ENCODE assay signal across 8 cellular contexts in genomic region chr1:31954607-31955283, GRCh38. TPM values are rescaled to one million over a fixed set of nuclear protein-coding genes. Genes with fewer than 3 reads are reported as not detected.
DNase-seq lines count a peak whose midpoint lies in the region; ATAC-seq and TF ChIP-seq lines count a peak whose summit lies in the region.

No MANE protein-coding gene starts in this region.

- 0% methylated on average over 2 of the region's 6 CpGs; no CpG with 5 or more reads in 1 of the 2 experiments for WGBS in IMR-90 (ENCODE audit: extremely low coverage in 2 of 2, insufficient read length in 1 of 2), 2 experiments
- 19 to 44% (median 28%) methylated on average over 5 to 6 of the region's 6 CpGs for WGBS in adrenal gland, 4 donors

- peak overlapping the region; percentile 100 for H4K91ac ChIP-seq in IMR-90 (ENCODE audit: insufficient read depth, low read depth, low read length)

- H4K20me1 ChIP-seq in IMR-90 (ENCODE audit: insufficient read depth, low read length): no peaks in the 10 kb centered on the region

- no peak overlapping the region for H3K4me3 ChIP-seq in AG10803 (ENCODE audit: low read length)
- no peak overlapping the region for H3K4me3 ChIP-seq in IMR-90 (ENCODE audit: insufficient read depth, low read depth, low read length)
- H3K4me3 ChIP-seq in adrenal gland: no peak overlapping the region
- H3K4me3 ChIP-seq in left ventricle myocardium inferior: peak overlapping the region; percentile 1
- no peak overlapping the region for H3K4me3 ChIP-seq in WERI-Rb-1 (ENCODE audit: low read depth, low read length)

- intact Hi-C loops in IMR-90 (cut with micrococcal nuclease) (no loop called here), adrenal gland (cut with DNase I) (no loop called here), left ventricle myocardium inferior (cut with micrococcal nuclease) (no loop called here)

- CTCF ChIA-PET in IMR-90 (lab: Yijun Ruan, JAX): interaction anchor here (1.5 to 2.2 kb wide), 3 partner anchors 10 to 166 kb away, joined by 3 to 11 read pairs (median 7); partner anchors contain the start of gene PTP4A2

- TF ChIP-seq RAD21 in IMR-90 (IDR thresholded peaks at IDR 0.05; ENCODE audit: low read length): peak; percentile 23; the same call in 1 of the 2 replicates

- peak overlapping the region; percentile 99 for H2AK9ac ChIP-seq in IMR-90 (replicated peaks; ENCODE audit: low read depth, low read length, poor library complexity)

- H3K27me3 ChIP-seq in IMR-90 (ENCODE audit: control insufficient read depth, insufficient read depth, low read length): no peaks in the 10 kb centered on the region
- no peaks in the 10 kb centered on the region for H3K27me3 ChIP-seq in adrenal gland
- H3K27me3 ChIP-seq in left ventricle myocardium inferior (ENCODE audit: low read depth): no peaks in the 10 kb centered on the region
- H3K27me3 ChIP-seq in WERI-Rb-1 (ENCODE audit: insufficient read depth, low read depth, severe bottlenecking): no peaks in the 10 kb centered on the region

- H4K5ac ChIP-seq in IMR-90 (ENCODE audit: low read depth, low read length): peak overlapping the region; percentile 92

- peaks cover 24% of the 10 kb centered on the region for H3K9me1 ChIP-seq in IMR-90 (ENCODE audit: insufficient read depth, low read length)

- peak overlapping the region; percentile 98 for H3K18ac ChIP-seq in IMR-90 (ENCODE audit: low read depth, low read length)

- peak overlapping the region; percentile 100 for H2BK120ac ChIP-seq in IMR-90 (ENCODE audit: low read depth, low read length)

- H3K9ac ChIP-seq in IMR-90 (ENCODE audit: low read depth, low read length): peak overlapping the region; percentile 86

- TF ChIP-seq POLR2A in IMR-90 (IDR thresholded peaks at IDR 0.05; ENCODE audit: low read depth, low read length): peak; percentile 85; the same call in 1 of the 2 replicates
- TF ChIP-seq POLR2A in adrenal gland (IDR thresholded peaks at IDR 0.05): peak in 1 of 2 donors; percentile 29

- DNase-seq in AG10803 (ENCODE audit: low read depth): peak; percentile 96
- DNase-seq in IMR-90: peak; percentile 99
- peak; percentile 72 to 93 (median 86) for DNase-seq in adrenal gland
- DNase-seq in left ventricle myocardium inferior: peak; percentile 83
- peak; percentile 74 for DNase-seq in pulmonary artery endothelial cell (ENCODE audit: low read depth, low spot score)
- DNase-seq in WERI-Rb-1: no peak

- H3K27ac ChIP-seq in IMR-90 (ENCODE audit: insufficient read depth, low read length): peak overlapping the region; percentile 93
- peak overlapping the region; percentile 75 to 88 (median 86) for H3K27ac ChIP-seq in adrenal gland
- peak overlapping the region; percentile 95 for H3K27ac ChIP-seq in left ventricle myocardium inferior (replicated peaks)
- H3K27ac ChIP-seq in WERI-Rb-1: no peak overlapping the region

- peak overlapping the region; percentile 99 for H3K56ac ChIP-seq in IMR-90 (ENCODE audit: extremely low read depth, insufficient read depth, low read length)

- in situ Hi-C loops in IMR-90 (cut with MboI; ENCODE audit: low sequenced_read_pairs): no loop called here

- H3K79me1 ChIP-seq in IMR-90 (ENCODE audit: low read depth in 1 of 2, low read length in 2 of 2): peaks cover 4 to 28% of the 10 kb centered on the region in 2 experiments

- H3K9me3 ChIP-seq in IMR-90 (ENCODE audit: control insufficient read depth, insufficient read depth, low read length) (no peaks in the 10 kb centered on the region), adrenal gland (replicated peaks in 1 of 3) (no peaks in the 10 kb centered on the region), left ventricle myocardium inferior (replicated peaks) (no peaks in the 10 kb centered on the region), WERI-Rb-1 (ENCODE audit: severe bottlenecking) (no peaks in the 10 kb centered on the region)

- peak overlapping the region; percentile 85 for H2AFZ ChIP-seq in IMR-90 (replicated peaks; ENCODE audit: low read length, poor library complexity)

- H2BK5ac ChIP-seq in IMR-90 (ENCODE audit: low read depth, low read length, poor library complexity, severe bottlenecking): peak overlapping the region; percentile 97

- peak overlapping the region; percentile 100 for H3K4ac ChIP-seq in IMR-90 (ENCODE audit: low read depth, low read length)

- dilution Hi-C loops in IMR-90 (cut with HindIII; ENCODE audit: low sequenced_read_pairs, unreplicated experiment): no loop called here

- H3K36me3 ChIP-seq in IMR-90 (ENCODE audit: control insufficient read depth, insufficient read depth, low read length): no peaks in the 10 kb centered on the region
- no peaks in the 10 kb centered on the region for H3K36me3 ChIP-seq in adrenal gland (replicated peaks in 1 of 2)
- H3K36me3 ChIP-seq in left ventricle myocardium inferior: no peaks in the 10 kb centered on the region
- H3K36me3 ChIP-seq in WERI-Rb-1: no peaks in the 10 kb centered on the region

- POLR2A ChIA-PET in IMR-90 (lab: Charles Lee; ENCODE audit: unreplicated experiment): interaction anchor here (1.7 kb wide), 1 partner anchor 10 kb away, joined by 7 read pairs; no protein-coding TSS in a partner anchor

- peak overlapping the region; percentile 100 for H2BK20ac ChIP-seq in IMR-90 (ENCODE audit: low read depth, low read length)

- BruUV-seq in IMR-90 (replicated peaks; lab: Mats Ljungman, UMichigan): no TSS peak

- ATAC-seq in IMR-90 (ENCODE audit: low read depth) (peak; percentile 81), GM19467 (IDR thresholded peaks at IDR 0.05; ENCODE audit: unreplicated experiment) (no peak), GM18502 (IDR thresholded peaks at IDR 0.05; ENCODE audit: poor library complexity, unreplicated experiment) (no peak)

- H3K23ac ChIP-seq in IMR-90 (ENCODE audit: low read depth, low read length): peak overlapping the region; percentile 100

- peak overlapping the region; percentile 96 to 100 for H4K8ac ChIP-seq in IMR-90 (ENCODE audit: low read depth in 2 of 2, low read length in 2 of 2)

- H3K4me2 ChIP-seq in IMR-90 (ENCODE audit: low read depth, low read length): peak overlapping the region; percentile 34

- H3K4me1 ChIP-seq in IMR-90 (ENCODE audit: control insufficient read depth, insufficient read depth, low read length) (peaks cover 23% of the 10 kb centered on the region), adrenal gland (replicated peaks in 1 of 2) (peaks cover 21 to 34% of the 10 kb centered on the region in 2 donors), left ventricle myocardium inferior (peaks cover 67% of the 10 kb centered on the region)

- H3K14ac ChIP-seq in IMR-90 (replicated peaks; ENCODE audit: low read depth, low read length): peak overlapping the region; percentile 100

- no peak for TF ChIP-seq CTCF in AG10803 (conservative IDR thresholded peaks at IDR 0.05; ENCODE audit: low read length)
- no peak for TF ChIP-seq CTCF in IMR-90 (conservative IDR thresholded peaks at IDR 0.05; ENCODE audit: low read depth, low read length)
- TF ChIP-seq CTCF in adrenal gland (IDR thresholded peaks at IDR 0.05): no peak
- no peak for TF ChIP-seq CTCF in left ventricle myocardium inferior (IDR thresholded peaks at IDR 0.05; ENCODE audit: borderline replicate concordance)
- TF ChIP-seq CTCF in WERI-Rb-1 (IDR thresholded peaks at IDR 0.05; ENCODE audit: low read depth, low read length): no peak

- H2BK15ac ChIP-seq in IMR-90 (ENCODE audit: low read depth, low read length): peak overlapping the region; percentile 100

- H2AK5ac ChIP-seq in IMR-90 (ENCODE audit: low read depth, low read length): peak overlapping the region; percentile 100

TF ChIP-seq in IMR-90, 13 proteins besides CTCF, POLR2A, EP300 and RAD21 (continues in another document):
- peak; percentile 69; the same call in 1 of the 2 replicates for TF ChIP-seq MXI1 (IDR thresholded peaks at IDR 0.05; ENCODE audit: borderline replicate concordance, low read depth, low read length)
- TF ChIP-seq FOS (IDR thresholded peaks at IDR 0.05; ENCODE audit: low read depth, low read length): peak; percentile 87
- TF ChIP-seq, protein P1, sequence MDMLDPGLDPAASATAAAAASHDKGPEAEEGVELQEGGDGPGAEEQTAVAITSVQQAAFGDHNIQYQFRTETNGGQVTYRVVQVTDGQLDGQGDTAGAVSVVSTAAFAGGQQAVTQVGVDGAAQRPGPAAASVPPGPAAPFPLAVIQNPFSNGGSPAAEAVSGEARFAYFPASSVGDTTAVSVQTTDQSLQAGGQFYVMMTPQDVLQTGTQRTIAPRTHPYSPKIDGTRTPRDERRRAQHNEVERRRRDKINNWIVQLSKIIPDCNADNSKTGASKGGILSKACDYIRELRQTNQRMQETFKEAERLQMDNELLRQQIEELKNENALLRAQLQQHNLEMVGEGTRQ (IDR thresholded peaks at IDR 0.05; ENCODE audit: low read depth, low read length): peak; percentile 94
- peak; percentile 68; the same call in 1 of the 2 replicates for TF ChIP-seq NFE2L2 (IDR thresholded peaks at IDR 0.05; ENCODE audit: low read depth, low read length)
- TF ChIP-seq MAZ (IDR thresholded peaks at IDR 0.05; ENCODE audit: borderline replicate concordance, low read depth, low read length): peak; percentile 79; the same call in 1 of the 2 replicates
- TF ChIP-seq RFX5 (IDR thresholded peaks at IDR 0.05; ENCODE audit: low read depth, low read length): no peak
- TF ChIP-seq CHD1 (IDR thresholded peaks at IDR 0.05; ENCODE audit: low read depth, low read length): peak; percentile 67; the same call in 1 of the 2 replicates
- TF ChIP-seq SMC3 (IDR thresholded peaks at IDR 0.05; ENCODE audit: low read depth, low read length): no peak
- TF ChIP-seq RCOR1 (IDR thresholded peaks at IDR 0.05; ENCODE audit: insufficient replicate concordance, low read length): no peak
- peak; percentile 99 for TF ChIP-seq CEBPB (IDR thresholded peaks at IDR 0.05; ENCODE audit: low read depth, low read length)
- TF ChIP-seq BHLHE40 (IDR thresholded peaks at IDR 0.05; ENCODE audit: low read depth, low read length): peak; percentile 84

RNA-seq across cellular contexts. Expression of gene PTP4A2, which starts 16.6 kb away (rescaled TPM):
- total RNA-seq in IMR-90 (2012; rRNA removed): 328 and 537 TPM in 2 replicates
- polyA plus RNA-seq in IMR-90 (2012; rRNA removed): 99.8 and 135 TPM in 2 replicates
- polyA plus RNA-seq in IMR-90 (2012; cell fraction: cytosol; rRNA removed): 19.3 and 45.6 TPM in 2 replicates
- 5.8 and 62.3 TPM in 2 replicates for polyA plus RNA-seq in IMR-90 (2012; cell fraction: nucleus; rRNA removed; ENCODE audit: low replicate concordance)
- 100 to 1,000 TPM in 6 of 8 donors, 10 to 100 TPM in 2; 75.9 to 268 (median 185) TPM for total RNA-seq in adrenal gland
- polyA plus RNA-seq in adrenal gland: 100 to 1,000 TPM in 1 of 3 donors, 10 to 100 TPM in 2; 51.8 to 371 (median 56.2) TPM
- 203 TPM for total RNA-seq in left ventricle myocardium inferior
- 256 and 325 TPM in 2 replicates for total RNA-seq in pulmonary artery endothelial cell

RNA-seq across cellular contexts. Expression of gene KHDRBS1, which starts 58.9 kb away (rescaled TPM):
- total RNA-seq in IMR-90 (2012; rRNA removed): 33.7 and 39.7 TPM in 2 replicates
- polyA plus RNA-seq in IMR-90 (2012; rRNA removed): 52.6 and 67.6 TPM in 2 replicates
- polyA plus RNA-seq in IMR-90 (2012; cell fraction: cytosol; rRNA removed): 40.2 and 51.4 TPM in 2 replicates
- polyA plus RNA-seq in IMR-90 (2012; cell fraction: nucleus; rRNA removed; ENCODE audit: low replicate concordance): 41.3 and 49.0 TPM in 2 replicates
- 100 to 1,000 TPM in 1 of 8 donors, 10 to 100 TPM in 7; 59.7 to 108 (median 77.8) TPM for total RNA-seq in adrenal gland
- 10 to 100 TPM; 37.3 to 88.2 (median 43.7) TPM for polyA plus RNA-seq in adrenal gland
- total RNA-seq in left ventricle myocardium inferior: 58.2 TPM
- total RNA-seq in pulmonary artery endothelial cell: 80.5 and 84.5 TPM in 2 replicates
